11 cellular contexts compared by ENCODE assay signal in genomic region chr15:52464478-52464877, GRCh38.
DNase-seq lines count a peak whose midpoint lies in the region; ATAC-seq, FAIRE-seq and TF ChIP-seq lines count a peak whose summit lies in the region.
"Had no signal": no experiment of that assay in that cellular context is flagged by ENCODE, and none has a peak within 500 bp of the region (broad histone marks: within the 10 kb centered on the region; RNA-seq: fewer than 3 reads in every experiment).

No MANE protein-coding gene starts in this region.

- H3K4me3 ChIP-seq in A549 (no peak overlapping the region), suprapubic skin (no peak overlapping the region)

- TF ChIP-seq EP300 in A549 (IDR thresholded peaks at IDR 0.05) = no peak
- no peak for TF ChIP-seq EP300 in suprapubic skin (IDR thresholded peaks at IDR 0.05)

- peak overlapping the region; percentile 80 for H3K27ac Mint-ChIP-seq in activated CD8-positive, alpha-beta T cell treated with anti-CD3 and anti-CD28 coated beads for 36 hours

- H3K36me3 ChIP-seq in suprapubic skin = peaks cover 3% of the 10 kb centered on the region

- 79% methylated on average over 3 of the region's 3 CpGs for WGBS in A549 (ENCODE audit: missing lambda C conversion rate)
- 78% methylated on average over 3 of the region's 3 CpGs for WGBS in suprapubic skin

- ATAC-seq in A549 (no peak; a peak in 1 of 6 replicates), GM18907 (IDR thresholded peaks at IDR 0.05; ENCODE audit: unreplicated experiment) (peak; percentile 74), HG02970 (IDR thresholded peaks at IDR 0.05; ENCODE audit: low FRiP score, unreplicated experiment) (peak; percentile 55), Right ventricle myocardium inferior (no peak)
- ATAC-seq in activated CD8-positive, alpha-beta T cell treated with anti-CD3 and anti-CD28 coated beads for 36 hours = peak; percentile 70
- ATAC-seq: Panc1 had no signal

- DNase-seq in A549 (ENCODE audit: low read depth in 1 of 2, low spot score in 1 of 2) = no peak
- DNase-seq in activated CD8-positive, alpha-beta T cell treated with anti-CD3 and anti-CD28 coated beads for 36 hours = peak; percentile 24
- no peak for DNase-seq in suprapubic skin (ENCODE audit: low spot score in 2 of 2)
- DNase-seq in D721Med (ENCODE audit: insufficient read length, low spot score) = no peak
- DNase-seq in globus pallidus (ENCODE audit: low spot score) = no peak
- no peak for DNase-seq in Right ventricle myocardium inferior (ENCODE audit: missing footprints)

- no peak overlapping the region for H3K4me2 ChIP-seq in A549

- CTCF ChIA-PET in A549 (lab: Yijun Ruan, JAX) = interaction anchor here (1.0 to 1.7 kb wide), 3 partner anchors 13 to 209 kb away, joined by 3 to 9 read pairs (median 7); no protein-coding TSS in a partner anchor
- CTCF ChIA-PET in activated CD8-positive, alpha-beta T cell treated with anti-CD3 and anti-CD28 coated beads for 36 hours (lab: Charles Lee) = interaction anchor here (0.7 to 2.3 kb wide), 4 partner anchors 19 to 101 kb away, joined by 3 to 9 read pairs (median 5); no protein-coding TSS in a partner anchor

- H3K9me3 ChIP-seq in A549 (no peaks in the 10 kb centered on the region), suprapubic skin (peaks cover 7% of the 10 kb centered on the region)

- H3K4me3 Mint-ChIP-seq in activated CD8-positive, alpha-beta T cell treated with anti-CD3 and anti-CD28 coated beads for 36 hours = peak overlapping the region; percentile 3

- no peak for TF ChIP-seq RAD21 in A549 (conservative IDR thresholded peaks at IDR 0.05 in 1 of 2, IDR thresholded peaks at IDR 0.05 in 1 of 2)

- no peaks in the 10 kb centered on the region for H3K27me3 Mint-ChIP-seq in activated CD8-positive, alpha-beta T cell treated with anti-CD3 and anti-CD28 coated beads for 36 hours
- H3K27me3 Mint-ChIP-seq: progenitor cell of endocrine pancreas had no signal

- no peak for TF ChIP-seq CTCF in A549 (IDR thresholded peaks at IDR 0.05)
- no peak for TF ChIP-seq CTCF in activated CD8-positive, alpha-beta T cell treated with anti-CD3 and anti-CD28 coated beads for 36 hours (IDR thresholded peaks at IDR 0.05)
- TF ChIP-seq CTCF in suprapubic skin (IDR thresholded peaks at IDR 0.05) = no peak
- no peak for TF ChIP-seq CTCF in D721Med (IDR thresholded peaks at IDR 0.05; ENCODE audit: insufficient read depth, missing control alignments)

- peaks cover 11% of the 10 kb centered on the region for H3K9me3 Mint-ChIP-seq in activated CD8-positive, alpha-beta T cell treated with anti-CD3 and anti-CD28 coated beads for 36 hours

- intact Hi-C loops in activated CD8-positive, alpha-beta T cell treated with anti-CD3 and anti-CD28 coated beads for 36 hours (cut with micrococcal nuclease) = no loop called here
- intact Hi-C loops in Right ventricle myocardium inferior (cut with DNase I) = loop anchor here (5.0 kb wide), 1 partner anchor 132 kb away; no protein-coding TSS in a partner anchor

- H3K4me1 ChIP-seq in A549 = peaks cover 14% of the 10 kb centered on the region; the same call in 2 of the 3 replicates
- H3K4me1 ChIP-seq in suprapubic skin = peaks cover 8% of the 10 kb centered on the region

- peaks cover 43% of the 10 kb centered on the region for H3K4me1 Mint-ChIP-seq in activated CD8-positive, alpha-beta T cell treated with anti-CD3 and anti-CD28 coated beads for 36 hours (ENCODE audit: low read depth)

- TF ChIP-seq POLR2A in A549 (IDR thresholded peaks at IDR 0.05; ENCODE audit: low read length) (no peak), suprapubic skin (IDR thresholded peaks at IDR 0.05) (no peak)

- H3K27me3 ChIP-seq in suprapubic skin = no peaks in the 10 kb centered on the region

- FAIRE-seq in A549 (lab: Jason Lieb, UNC) (peak; percentile 90), D721Med (lab: Jason Lieb, UNC) (no peak)
- FAIRE-seq: G401.6 had no signal

- H3K36me3 Mint-ChIP-seq in activated CD8-positive, alpha-beta T cell treated with anti-CD3 and anti-CD28 coated beads for 36 hours (ENCODE audit: low read depth) = peaks cover 10% of the 10 kb centered on the region

- H3K27ac ChIP-seq in A549 (no peak overlapping the region), suprapubic skin (no peak overlapping the region)

- POLR2A ChIA-PET in A549 (lab: Yijun Ruan, JAX) = no interaction called here
- POLR2A ChIA-PET in activated CD8-positive, alpha-beta T cell treated with anti-CD3 and anti-CD28 coated beads for 36 hours (lab: Charles Lee) = interaction anchor here (0.7 to 1.5 kb wide), 2 partner anchors 15 to 25 kb away, joined by 3 to 5 read pairs; no protein-coding TSS in a partner anchor

TF ChIP-seq in A549, 52 proteins besides CTCF, POLR2A, EP300 and RAD21:
- TF ChIP-seq TFCP2L1 (CRISPR knock-in tag; IDR thresholded peaks at IDR 0.05) (no peak), FOXS1 (CRISPR knock-in tag; IDR thresholded peaks at IDR 0.05) (no peak), CHD4 (IDR thresholded peaks at IDR 0.05; ENCODE audit: borderline replicate concordance) (no peak), MAFK (IDR thresholded peaks at IDR 0.05; ENCODE audit: partially characterized antibody) (no peak), ZNF302 (CRISPR knock-in tag; IDR thresholded peaks at IDR 0.05) (no peak), MAZ (IDR thresholded peaks at IDR 0.05; ENCODE audit: borderline replicate concordance, low read depth, low read length) (no peak), HOXA7 (CRISPR knock-in tag; IDR thresholded peaks at IDR 0.05) (no peak), ZC3H11A (IDR thresholded peaks at IDR 0.05) (no peak)
- TF ChIP-seq, protein P1, sequence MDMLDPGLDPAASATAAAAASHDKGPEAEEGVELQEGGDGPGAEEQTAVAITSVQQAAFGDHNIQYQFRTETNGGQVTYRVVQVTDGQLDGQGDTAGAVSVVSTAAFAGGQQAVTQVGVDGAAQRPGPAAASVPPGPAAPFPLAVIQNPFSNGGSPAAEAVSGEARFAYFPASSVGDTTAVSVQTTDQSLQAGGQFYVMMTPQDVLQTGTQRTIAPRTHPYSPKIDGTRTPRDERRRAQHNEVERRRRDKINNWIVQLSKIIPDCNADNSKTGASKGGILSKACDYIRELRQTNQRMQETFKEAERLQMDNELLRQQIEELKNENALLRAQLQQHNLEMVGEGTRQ (IDR thresholded peaks at IDR 0.05) = no peak
- TF ChIP-seq, protein P2, sequence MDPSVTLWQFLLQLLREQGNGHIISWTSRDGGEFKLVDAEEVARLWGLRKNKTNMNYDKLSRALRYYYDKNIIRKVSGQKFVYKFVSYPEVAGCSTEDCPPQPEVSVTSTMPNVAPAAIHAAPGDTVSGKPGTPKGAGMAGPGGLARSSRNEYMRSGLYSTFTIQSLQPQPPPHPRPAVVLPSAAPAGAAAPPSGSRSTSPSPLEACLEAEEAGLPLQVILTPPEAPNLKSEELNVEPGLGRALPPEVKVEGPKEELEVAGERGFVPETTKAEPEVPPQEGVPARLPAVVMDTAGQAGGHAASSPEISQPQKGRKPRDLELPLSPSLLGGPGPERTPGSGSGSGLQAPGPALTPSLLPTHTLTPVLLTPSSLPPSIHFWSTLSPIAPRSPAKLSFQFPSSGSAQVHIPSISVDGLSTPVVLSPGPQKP (IDR thresholded peaks at IDR 0.05; ENCODE audit: low read depth, low read length) = no peak

Comparison
In these comparisons a context has a peak if more than half of its experiments do, and no peak if none do; other contexts are left out.
1. ATAC-seq: peak in GM18907 (single experiment), HG02970 (single experiment) and activated CD8-positive, alpha-beta T cell treated with anti-CD3 and anti-CD28 coated beads for 36 hours (single experiment); none in A549 (0 of 2) and Right ventricle myocardium inferior (single experiment).